In the genomic region with DNA sequence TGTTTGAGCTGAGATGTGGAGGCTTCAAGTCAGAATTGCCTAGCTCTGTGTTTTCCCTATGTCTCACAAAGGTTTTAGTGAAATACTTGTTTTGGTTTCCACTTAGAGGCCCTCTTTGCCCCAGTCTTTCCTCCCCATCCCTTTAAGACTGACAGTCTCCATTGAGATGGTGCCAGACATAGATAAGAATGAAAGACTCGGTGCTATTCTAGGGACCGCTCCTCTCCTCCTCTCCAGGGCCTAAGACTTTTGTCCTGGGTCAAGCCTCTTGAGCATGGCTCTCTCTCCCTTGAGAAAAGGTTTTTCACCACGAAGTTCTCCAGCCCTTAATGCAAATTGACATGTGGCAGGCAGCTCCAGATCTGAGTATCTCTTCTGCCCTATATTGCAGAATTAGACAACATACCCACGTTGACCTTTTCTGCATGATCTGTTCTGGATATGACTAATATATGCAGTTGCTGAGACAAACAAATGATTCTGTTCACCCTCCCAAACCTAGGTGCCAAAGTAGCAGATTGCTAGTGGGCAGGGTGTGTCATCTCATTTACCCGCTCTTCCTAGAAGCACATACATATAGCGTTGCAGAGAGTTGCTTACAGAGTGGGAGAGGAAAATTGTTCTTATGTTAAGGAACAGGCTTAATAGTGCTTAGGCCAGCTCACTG, we compare ENCODE assay signal across 1 cellular context.
TF ChIP-seq lines count a peak whose summit lies in the region.

No MANE protein-coding gene starts in this region.

TF ChIP-seq in HepG2, 621 proteins besides CTCF, POLR2A, EP300 and RAD21 (continued from another document):
- TF ChIP-seq, protein P1, sequence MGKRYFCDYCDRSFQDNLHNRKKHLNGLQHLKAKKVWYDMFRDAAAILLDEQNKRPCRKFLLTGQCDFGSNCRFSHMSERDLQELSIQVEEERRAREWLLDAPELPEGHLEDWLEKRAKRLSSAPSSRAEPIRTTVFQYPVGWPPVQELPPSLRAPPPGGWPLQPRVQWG (CRISPR knock-in tag; IDR thresholded peaks at IDR 0.05; ENCODE audit: borderline replicate concordance, low read depth): no peak
- TF ChIP-seq, protein P2, sequence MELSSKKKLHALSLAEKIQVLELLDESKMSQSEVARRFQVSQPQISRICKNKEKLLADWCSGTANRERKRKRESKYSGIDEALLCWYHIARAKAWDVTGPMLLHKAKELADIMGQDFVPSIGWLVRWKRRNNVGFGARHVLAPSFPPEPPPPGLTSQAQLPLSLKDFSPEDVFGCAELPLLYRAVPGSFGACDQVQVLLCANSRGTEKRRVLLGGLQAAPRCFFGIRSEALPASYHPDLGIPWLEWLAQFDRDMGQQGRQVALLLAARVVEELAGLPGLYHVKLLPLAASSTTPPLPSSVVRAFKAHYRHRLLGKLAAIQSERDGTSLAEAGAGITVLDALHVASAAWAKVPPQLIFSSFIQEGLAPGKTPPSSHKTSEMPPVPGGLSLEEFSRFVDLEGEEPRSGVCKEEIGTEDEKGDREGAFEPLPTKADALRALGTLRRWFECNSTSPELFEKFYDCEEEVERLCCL (CRISPR knock-in tag; IDR thresholded peaks at IDR 0.05; ENCODE audit: borderline replicate concordance): no peak
- TF ChIP-seq ZNF775 (CRISPR knock-in tag; IDR thresholded peaks at IDR 0.05; ENCODE audit: borderline replicate concordance) (no peak), JUN (CRISPR knock-in tag; IDR thresholded peaks at IDR 0.05) (no peak), ZNF367 (CRISPR knock-in tag; IDR thresholded peaks at IDR 0.05; ENCODE audit: borderline replicate concordance) (no peak), SIX4 (CRISPR knock-in tag; IDR thresholded peaks at IDR 0.05) (no peak), IKZF4 (CRISPR knock-in tag; IDR thresholded peaks at IDR 0.05; ENCODE audit: borderline replicate concordance, low read depth, not compliant biosample characterization) (no peak), U2AF1 (optimal IDR thresholded peaks at IDR 0.05; ENCODE audit: low read depth, low read length) (no peak), PHF20 (CRISPR knock-in tag; IDR thresholded peaks at IDR 0.05) (no peak), TARDBP (CRISPR knock-in tag; IDR thresholded peaks at IDR 0.05) (no peak), ZNF17 (CRISPR knock-in tag; IDR thresholded peaks at IDR 0.05) (no peak), SIN3B (IDR thresholded peaks at IDR 0.05; ENCODE audit: low read length) (no peak)
- TF ChIP-seq, protein P3, sequence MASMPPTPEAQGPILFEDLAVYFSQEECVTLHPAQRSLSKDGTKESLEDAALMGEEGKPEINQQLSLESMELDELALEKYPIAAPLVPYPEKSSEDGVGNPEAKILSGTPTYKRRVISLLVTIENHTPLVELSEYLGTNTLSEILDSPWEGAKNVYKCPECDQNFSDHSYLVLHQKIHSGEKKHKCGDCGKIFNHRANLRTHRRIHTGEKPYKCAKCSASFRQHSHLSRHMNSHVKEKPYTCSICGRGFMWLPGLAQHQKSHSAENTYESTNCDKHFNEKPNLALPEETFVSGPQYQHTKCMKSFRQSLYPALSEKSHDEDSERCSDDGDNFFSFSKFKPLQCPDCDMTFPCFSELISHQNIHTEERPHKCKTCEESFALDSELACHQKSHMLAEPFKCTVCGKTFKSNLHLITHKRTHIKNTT (CRISPR knock-in tag; IDR thresholded peaks at IDR 0.05): no peak
